8 cellular contexts compared by ENCODE assay signal in the genomic region with DNA sequence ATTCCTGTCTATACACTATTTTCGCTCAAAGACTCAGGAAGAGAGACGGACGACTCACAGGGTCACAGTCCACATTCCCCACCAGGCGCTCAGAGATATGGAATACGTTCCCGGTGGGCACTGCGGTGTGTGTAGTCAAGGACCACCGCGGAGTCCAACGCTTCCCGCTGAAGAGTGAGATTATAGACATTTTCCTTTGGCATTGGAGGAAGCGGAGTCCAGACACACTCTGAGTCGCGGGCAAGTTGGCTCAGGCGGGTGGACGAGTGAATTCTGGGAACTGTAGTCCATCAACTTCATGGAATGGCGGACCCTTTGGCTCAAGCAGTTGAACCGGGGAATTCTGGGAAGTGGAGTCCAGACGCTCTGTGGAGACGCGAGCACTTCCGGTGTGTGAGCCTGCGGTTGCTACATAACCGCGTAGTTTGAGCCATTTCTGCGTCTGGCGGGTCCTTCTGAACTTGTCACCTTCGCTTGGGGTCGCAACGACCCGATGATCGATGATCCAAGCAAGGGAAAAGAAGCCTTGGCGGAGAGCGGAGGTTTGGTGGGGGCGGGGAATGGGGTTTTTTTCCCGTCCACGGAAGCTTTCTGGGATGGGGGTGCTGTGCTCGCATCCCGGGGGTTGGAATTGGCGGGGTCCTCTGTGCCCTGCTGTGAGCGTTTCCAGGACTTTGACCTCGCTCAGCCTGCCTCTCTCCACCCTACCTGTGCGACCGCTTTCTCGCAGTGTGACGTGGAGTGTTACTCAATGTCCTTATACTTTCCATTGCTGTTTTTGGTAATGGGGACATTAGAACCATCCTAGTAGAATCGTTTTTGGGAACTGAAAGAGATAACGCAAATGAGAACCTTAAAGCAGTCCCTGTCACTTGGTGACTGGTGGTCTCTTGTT. TPM values are rescaled to one million over a fixed set of nuclear protein-coding genes. Genes with fewer than 3 reads are reported as not detected.
A peak's percentile ranks its signal among the peaks of the same experiment; 100 is the strongest.
DNase-seq lines count a peak whose midpoint lies in the region; ATAC-seq, FAIRE-seq and TF ChIP-seq lines count a peak whose summit lies in the region.

A gene (plus strand): TSS at position 392 of the 895 bp plus-strand sequence. CDS start 4,122 bp downstream, outside the sequence.

- H3K27me3 ChIP-seq in prostate gland (replicated peaks; ENCODE audit: insufficient read depth), result no peaks in the 10 kb centered on the region

- no peak for TF ChIP-seq CTCF in GM13977 (IDR thresholded peaks at IDR 0.05; ENCODE audit: extremely low read depth, insufficient read depth, missing control alignments)
- no peak for TF ChIP-seq CTCF in prostate gland (IDR thresholded peaks at IDR 0.05)

- intact Hi-C loops in left ventricle myocardium superior (cut with micrococcal nuclease), result no loop called here
- intact Hi-C loops in prostate gland (cut with DNase I), result loop anchor here (10.0 kb wide), 1 partner anchor 92 kb away; a partner anchor contains a TSS

- peaks cover 13% of the 10 kb centered on the region for H3K4me1 Mint-ChIP-seq in T-helper 1 cell treated with Interleukin-12 subunit alpha and Interleukin-12 subunit beta and Interleukin-4 antibody, amounts not matched to agents 30 μg/mL and 1 μg/mL, for 36 hours (ENCODE audit: low read depth)

- H3K27ac ChIP-seq in angular gyrus (ENCODE audit: low read depth, low read length) (peak within 1 kb of the TSS; percentile 54), prostate gland (peak within 1 kb of the TSS; percentile 66 to 67)

- H3K36me3 ChIP-seq in prostate gland, result peaks cover 0 to 9% of the 10 kb centered on the region in 2 donors

- TF ChIP-seq POLR2A in prostate gland (IDR thresholded peaks at IDR 0.05), result peak; percentile 20

- peak; percentile 79 for DNase-seq in GM13977 (ENCODE audit: low spot score)
- peak; percentile 73 for DNase-seq in NCI-H1436 treated with DMSO at 0.1 percent for 48 hours (lab: John Stamatoyannopoulos, UW)
- peak; percentile 89 for DNase-seq in left ventricle myocardium superior
- DNase-seq in prostate gland (ENCODE audit: low spot score), result peak; percentile 95
- peak; percentile 94 for DNase-seq in urothelium cell line (ENCODE audit: low spot score)

- H3K36me3 Mint-ChIP-seq in T-helper 1 cell treated with Interleukin-12 subunit alpha and Interleukin-12 subunit beta and Interleukin-4 antibody, amounts not matched to agents 30 μg/mL and 1 μg/mL, for 36 hours (ENCODE audit: low read depth), result peaks cover 34% of the 10 kb centered on the region

- H3K9me3 ChIP-seq in prostate gland, result no peaks in the 10 kb centered on the region

- H3K4me3 Mint-ChIP-seq in T-helper 1 cell treated with Interleukin-12 subunit alpha and Interleukin-12 subunit beta and Interleukin-4 antibody, amounts not matched to agents 30 μg/mL and 1 μg/mL, for 36 hours, result peak within 1 kb of the TSS; percentile 97

- peaks cover 5% of the 10 kb centered on the region for H3K27me3 Mint-ChIP-seq in T-helper 1 cell treated with Interleukin-12 subunit alpha and Interleukin-12 subunit beta and Interleukin-4 antibody, amounts not matched to agents 30 μg/mL and 1 μg/mL, for 36 hours (ENCODE audit: low read depth)

- peaks cover 47% of the 10 kb centered on the region for H3K9me3 Mint-ChIP-seq in T-helper 1 cell treated with Interleukin-12 subunit alpha and Interleukin-12 subunit beta and Interleukin-4 antibody, amounts not matched to agents 30 μg/mL and 1 μg/mL, for 36 hours

- peak within 1 kb of the TSS; percentile 97 for H3K27ac Mint-ChIP-seq in T-helper 1 cell treated with Interleukin-12 subunit alpha and Interleukin-12 subunit beta and Interleukin-4 antibody, amounts not matched to agents 30 μg/mL and 1 μg/mL, for 36 hours

- ATAC-seq in HG02852 (IDR thresholded peaks at IDR 0.05; ENCODE audit: unreplicated experiment), result peak; percentile 87
- peak; percentile 100 for ATAC-seq in left ventricle myocardium superior

- in situ Hi-C loops in GM13977 (cut with MboI; ENCODE audit: low pct_unique_long_range_greater_than_20kb, low sequenced_read_pairs, unreplicated experiment), result no loop called here

- no peak for FAIRE-seq in urothelium cell line (lab: Jason Lieb, UNC)

- H3K4me1 ChIP-seq in prostate gland (replicated peaks), result no peaks in the 10 kb centered on the region

- peak within 1 kb of the TSS; percentile 61 to 64 for H3K4me3 ChIP-seq in prostate gland

- WGBS in prostate gland, result under 1% methylated on average over 48 of the region's 48 CpGs

RNA-seq across cellular contexts. Expression of the gene that starts here (rescaled TPM):
- 3.0 TPM for total RNA-seq in left ventricle myocardium superior
- total RNA-seq in prostate gland, result 1 to 10 TPM; 2.6 to 3.5 TPM

Comparison
In these comparisons a context has a peak if more than half of its experiments do, and no peak if none do; other contexts are left out.
1. Peak in every context shown above with its lines: DNase-seq, ATAC-seq, H3K4me3 ChIP-seq and H3K27ac ChIP-seq.